ENCODE assay signal across 8 cellular contexts in genomic region chr19:10864538-10864899, GRCh38. TPM values are rescaled to one million over a fixed set of nuclear protein-coding genes. Genes with fewer than 3 reads are reported as not detected.
DNase-seq lines count a peak whose midpoint lies in the region; ATAC-seq and TF ChIP-seq lines count a peak whose summit lies in the region.

No MANE protein-coding gene starts in this region.

- peak overlapping the region; percentile 50; the same call in 1 of the 2 replicates for H3K4me2 ChIP-seq in MM.1S (ENCODE audit: low read depth, low read length)

- no peaks in the 10 kb centered on the region for H3K9me3 Mint-ChIP-seq in osteocyte (ENCODE audit: unreplicated experiment)

- H3K27me3 ChIP-seq in MM.1S (replicated peaks; ENCODE audit: insufficient read depth, low read length): no peaks in the 10 kb centered on the region

- TF ChIP-seq CTCF in MM.1S (IDR thresholded peaks at IDR 0.05; ENCODE audit: low read length) (peak; percentile 95), osteocyte (IDR thresholded peaks at IDR 0.05) (peak; percentile 94)

- ATAC-seq in HG03159 (IDR thresholded peaks at IDR 0.05; ENCODE audit: unreplicated experiment): no peak

- H2AFZ ChIP-seq in MM.1S (ENCODE audit: low read length): peak overlapping the region; percentile 88

- no peaks in the 10 kb centered on the region for H3K27me3 Mint-ChIP-seq in osteocyte (ENCODE audit: unreplicated experiment)

- peaks cover 9% of the 10 kb centered on the region for H3F3A ChIP-seq in MM.1S (ENCODE audit: insufficient read depth, low read length)

- H3K9me3 ChIP-seq in MM.1S (replicated peaks; ENCODE audit: insufficient read depth, low read length): no peaks in the 10 kb centered on the region

- H3K27ac ChIP-seq in MM.1S (ENCODE audit: low read length): no peak overlapping the region

- H4K20me1 ChIP-seq in MM.1S (ENCODE audit: insufficient read depth, low read length): no peaks in the 10 kb centered on the region

- H3K4me1 ChIP-seq in MM.1S (ENCODE audit: low read length): 0 out of 2 replicates have a peak, but pooled peaks cover 6% of the 10 kb centered on the region

- no peaks in the 10 kb centered on the region for H3K36me3 ChIP-seq in MM.1S (replicated peaks; ENCODE audit: insufficient read depth, low read length)

- DNase-seq in GDM1 (lab: John Stamatoyannopoulos, UW) (peak; percentile 48), MM.1S (peak; percentile 60), foreskin melanocyte (peak; percentile 59), osteocyte (ENCODE audit: extremely low spot score, unreplicated experiment) (peak; percentile 95), superior temporal gyrus (ENCODE audit: extremely low spot score) (peak; percentile 89)
- DNase-seq in activated T-helper 9 cell treated with anti-CD3 and anti-CD28 coated beads, Interleukin-2, amount 50 U/mL, for 16 hours (ENCODE audit: low read depth): peak; percentile 68

- peak overlapping the region; percentile 31 for H3K4me3 ChIP-seq in MM.1S (ENCODE audit: low read length)

- H3K4me3 Mint-ChIP-seq in osteocyte (ENCODE audit: unreplicated experiment): peak overlapping the region; percentile 44

- H3K36me3 Mint-ChIP-seq in osteocyte (ENCODE audit: unreplicated experiment): no peaks in the 10 kb centered on the region

- H3K4me1 Mint-ChIP-seq in osteocyte (ENCODE audit: unreplicated experiment): peaks cover 15% of the 10 kb centered on the region

- no peaks in the 10 kb centered on the region for H3K79me2 ChIP-seq in MM.1S (ENCODE audit: low read length)

- TF ChIP-seq POLR2A in Raji (IDR thresholded peaks at IDR 0.05; ENCODE audit: insufficient read depth, low read depth, low read length): peak; percentile 37; the same call in 1 of the 2 replicates

- no peaks in the 10 kb centered on the region for H3K9me2 ChIP-seq in MM.1S (replicated peaks; ENCODE audit: insufficient read depth, low read length)

- H3K27ac Mint-ChIP-seq in osteocyte (ENCODE audit: unreplicated experiment): peak overlapping the region; percentile 36

- H3K9ac ChIP-seq in MM.1S (ENCODE audit: low read length): no peak overlapping the region

RNA-seq across cellular contexts. Expression of gene CARM1, which starts 6.8 kb away (rescaled TPM):
- total RNA-seq in osteocyte: 66.7 and 70.8 TPM in 2 replicates

RNA-seq across cellular contexts. Expression of gene C19orf38, which starts 16.3 kb away (rescaled TPM):
- total RNA-seq in osteocyte: 0.27 TPM in 1 of 2 replicates, not detected in the other

RNA-seq across cellular contexts. Expression of gene TMED1, which starts 28.5 kb away (rescaled TPM):
- total RNA-seq in osteocyte: 33.6 and 35.5 TPM in 2 replicates
